Comparison of ENCODE assay signal across 1 cellular context in the genomic region with DNA sequence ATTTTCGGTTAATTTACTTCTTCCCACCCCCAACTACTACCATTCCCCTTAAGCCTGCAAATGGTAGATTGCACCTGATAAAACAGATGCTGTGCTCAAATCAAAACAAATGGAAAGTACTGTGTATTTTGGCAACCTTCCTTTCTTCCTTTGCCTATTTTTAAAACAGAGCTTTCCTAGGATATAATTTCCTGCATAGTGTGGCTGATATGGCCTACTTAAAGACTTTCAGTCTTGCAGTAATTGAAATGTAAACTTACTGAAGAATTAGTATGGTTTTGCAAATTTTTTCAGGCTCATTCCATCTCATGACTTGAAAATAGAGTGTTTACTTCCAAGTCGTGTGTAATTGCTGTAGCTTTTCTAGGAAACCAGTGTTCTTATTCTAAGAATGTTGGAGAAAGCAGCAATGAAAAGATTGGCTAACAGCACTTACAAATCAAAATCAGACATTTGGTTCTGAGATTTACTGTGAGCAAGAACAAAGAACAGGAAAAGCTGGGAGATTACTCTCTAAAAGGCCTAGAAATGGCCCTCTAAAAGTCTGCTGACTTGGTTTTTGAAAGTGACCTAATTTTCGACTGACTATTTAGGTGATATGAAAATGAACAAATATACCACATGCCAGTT.
A peak's percentile ranks its signal among the peaks of the same experiment; 100 is the strongest.
TF ChIP-seq lines count a peak whose summit lies in the region.

No MANE protein-coding gene starts in this region.

TF ChIP-seq in HEK293, 187 proteins besides CTCF, POLR2A, EP300 and RAD21 (continued from another document):
- TF ChIP-seq MZF1 (tag by site-specific recombination; IDR thresholded peaks at IDR 0.05; ENCODE audit: borderline replicate concordance) = peak; percentile 68; the same call in 1 of the 2 replicates
TF ChIP-seq in HEK293: peak in this region for 20.
